8 cellular contexts compared by ENCODE assay signal in the genomic region with DNA sequence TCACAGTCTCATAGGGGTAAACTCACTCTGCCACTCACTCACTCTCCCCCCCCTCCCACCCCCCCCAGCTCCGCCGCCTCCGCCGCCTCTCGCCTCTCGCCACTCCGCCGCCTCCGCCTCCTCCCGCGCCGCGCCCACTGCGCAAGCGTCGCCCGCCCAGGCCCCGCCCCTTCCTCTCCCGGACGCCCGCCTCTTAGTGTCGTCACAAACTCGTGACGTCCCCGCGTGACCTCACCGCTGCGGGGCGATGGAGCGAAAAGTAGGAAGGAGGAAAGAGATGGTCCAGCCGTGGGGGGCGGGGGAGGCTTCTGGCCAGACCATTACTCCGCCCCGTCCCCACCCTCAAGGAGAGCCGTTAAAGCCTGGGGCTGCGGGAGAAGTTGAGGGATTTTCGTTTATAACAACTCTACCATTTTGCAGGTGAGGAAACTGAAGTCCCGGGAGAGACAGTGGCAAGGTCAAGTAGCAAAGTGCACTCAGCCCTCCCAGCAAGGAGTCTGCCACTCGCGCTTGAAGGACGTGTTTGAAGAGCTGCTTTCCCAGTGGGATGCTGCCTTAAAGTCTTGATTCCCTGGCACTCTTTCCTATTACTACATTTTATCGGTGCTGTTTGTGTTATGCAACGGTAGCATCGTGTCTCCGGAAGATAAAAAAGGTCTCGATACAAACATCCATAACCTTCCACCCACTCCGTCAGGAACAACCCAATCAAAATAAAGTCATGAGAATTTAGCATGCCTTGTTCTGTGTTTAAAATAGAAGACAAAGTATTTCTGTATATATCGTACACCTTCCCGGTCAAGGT. TPM values are rescaled to one million over a fixed set of nuclear protein-coding genes. Genes with fewer than 3 reads are reported as not detected.
A peak's percentile ranks its signal among the peaks of the same experiment; 100 is the strongest.
DNase-seq lines count a peak whose midpoint lies in the region; ATAC-seq and TF ChIP-seq lines count a peak whose summit lies in the region.

A gene (minus strand): TSS at position 29 of the 805 bp plus-strand sequence. CDS start 164 bp downstream, outside the sequence.

- TF ChIP-seq POLR2A in GM18505 (IDR thresholded peaks at IDR 0.05; ENCODE audit: borderline replicate concordance, extremely low read depth, insufficient read depth, insufficient read length) (peak; percentile 65), vagina (IDR thresholded peaks at IDR 0.05) (peak; percentile 66 to 90)

- ATAC-seq in GM18505 (IDR thresholded peaks at IDR 0.05; ENCODE audit: unreplicated experiment) (peak; percentile 75), HG02973 (IDR thresholded peaks at IDR 0.05; ENCODE audit: unreplicated experiment) (peak; percentile 67)

- DNase-seq in NCI-H2081 (lab: John Stamatoyannopoulos, UW) (peak; percentile 91 to 93), T-helper 9 cell (peak; percentile 98), astrocyte of the cerebellum (ENCODE audit: low read depth) (peak; percentile 86), hepatic stellate cell (ENCODE audit: low spot score) (peak; percentile 91), vagina (ENCODE audit: extremely low spot score in 2 of 2) (peak; percentile 95 to 98)

- in situ Hi-C loops in astrocyte of the cerebellum (cut with HindIII; ENCODE audit: low sequenced_read_pairs): no loop called here

- peak within 1 kb of the TSS; percentile 97 for H3K4me3 ChIP-seq in astrocyte of the cerebellum (ENCODE audit: low read depth, low read length)
- H3K4me3 ChIP-seq in rectal smooth muscle tissue (ENCODE audit: low read length): peak within 1 kb of the TSS; percentile 98
- H3K4me3 ChIP-seq in vagina: peak within 1 kb of the TSS; percentile 65 to 99

- H3K27ac ChIP-seq in rectal smooth muscle tissue (ENCODE audit: low read depth, low read length) (peak within 1 kb of the TSS; percentile 91), vagina (peak within 1 kb of the TSS; percentile 98)

- peaks cover 4% of the 10 kb centered on the region for H3K4me1 ChIP-seq in rectal smooth muscle tissue (ENCODE audit: control insufficient read depth, insufficient read depth, low read length)
- peaks cover 38% of the 10 kb centered on the region for H3K4me1 ChIP-seq in vagina

- intact Hi-C loops in vagina (cut with DNase I): loop anchor here (5.0 kb wide), 1 partner anchor 60 kb away; a partner anchor contains a TSS

- no peaks in the 10 kb centered on the region for H3K9me3 ChIP-seq in vagina

- TF ChIP-seq CTCF in astrocyte of the cerebellum (IDR thresholded peaks at IDR 0.05; ENCODE audit: low read depth, low read length, missing control alignments): no peak
- no peak for TF ChIP-seq CTCF in vagina (IDR thresholded peaks at IDR 0.05)

- H3K27me3 ChIP-seq in rectal smooth muscle tissue (ENCODE audit: control insufficient read depth, insufficient read depth, low read length) (no peaks in the 10 kb centered on the region), vagina (no peaks in the 10 kb centered on the region)

- H3K9ac ChIP-seq in rectal smooth muscle tissue (ENCODE audit: low read length): peak within 1 kb of the TSS; percentile 99

- H3K36me3 ChIP-seq in rectal smooth muscle tissue (ENCODE audit: control insufficient read depth, insufficient read depth, low read length) (no peaks in the 10 kb centered on the region), vagina (no peaks in the 10 kb centered on the region)

RNA-seq across cellular contexts. Expression of the gene that starts here (rescaled TPM):
- 48.4 TPM for total RNA-seq in vagina

Comparison
In these comparisons a context has a peak if more than half of its experiments do, and no peak if none do; other contexts are left out.
1. Peak in every context shown above with its lines: DNase-seq, ATAC-seq, H3K4me3 ChIP-seq and H3K27ac ChIP-seq.